In the genomic region with DNA sequence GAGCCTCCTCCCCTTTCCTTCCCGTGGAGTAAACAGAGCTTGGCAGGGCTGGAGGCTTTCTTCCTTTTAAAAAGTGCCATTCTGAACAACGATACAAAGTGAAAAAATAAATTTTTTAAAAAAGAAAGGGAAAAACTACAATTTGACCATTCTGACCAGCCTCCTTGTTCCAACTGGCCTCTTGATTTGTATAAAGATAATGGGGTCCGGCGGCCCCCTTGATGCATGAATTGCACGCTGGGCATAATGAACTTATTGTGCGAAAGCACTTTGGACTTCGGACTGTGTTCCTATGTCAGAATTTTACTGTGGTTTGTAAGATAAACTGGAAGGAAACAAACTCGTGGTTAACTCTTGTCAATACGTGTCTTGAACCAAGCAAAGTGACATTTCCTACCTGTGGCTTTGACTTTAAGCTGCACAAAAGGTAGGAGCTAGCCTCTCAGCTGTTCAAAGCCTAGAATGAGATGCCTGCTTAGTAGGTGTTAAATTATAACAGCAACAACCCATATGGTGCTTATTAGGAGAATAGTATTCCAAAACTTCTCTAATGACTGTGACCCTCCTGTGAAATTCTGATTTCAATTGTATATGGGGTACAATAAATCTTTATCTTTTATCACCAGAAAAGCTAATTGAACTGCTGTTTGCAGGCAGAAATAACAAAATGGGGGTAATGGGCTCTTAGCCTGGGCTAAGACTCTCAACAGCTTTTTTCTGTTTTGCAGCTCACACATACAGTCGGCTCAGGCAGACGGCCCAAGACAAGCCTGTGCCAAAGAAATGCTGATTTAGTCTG, we compare ENCODE assay signal across 8 cellular contexts. TPM values are rescaled to one million over a fixed set of nuclear protein-coding genes. Genes with fewer than 3 reads are reported as not detected.
DNase-seq lines count a peak whose midpoint lies in the region; ATAC-seq and TF ChIP-seq lines count a peak whose summit lies in the region.

No MANE protein-coding gene starts in this region.

- H3K27ac Mint-ChIP-seq in T-cell (peak overlapping the region; percentile 90 to 91), nephron (peak overlapping the region; percentile 84 to 94 (median 94))

- POLR2A ChIA-PET in T-cell (lab: Charles Lee), result interaction anchor here (0.5 to 4.2 kb wide), 15 partner anchors 8 to 483 kb away, joined by 3 to 117 read pairs (median 4); partner anchors contain the start of gene IRF2BP2 (in 1 of the 2)

- DNase-seq in NCI-H2029 treated with DMSO at 0.1 percent for 48 hours (lab: John Stamatoyannopoulos, UW) (peak; percentile 50), NCI-H2029 (lab: John Stamatoyannopoulos, UW) (no peak), T-cell (peak in 13 of 34 experiments; percentile 2 to 48 (median 22)), erythroblast (lab: John Stamatoyannopoulos, UW) (peak; percentile 77 to 85), DMS153 (lab: John Stamatoyannopoulos, UW) (no peak)

- H3K9me3 Mint-ChIP-seq in T-cell (no peaks in the 10 kb centered on the region), nephron (peaks cover 3% of the 10 kb centered on the region)

- CTCF ChIA-PET in T-cell (lab: Charles Lee), result interaction anchor here (0.6 to 5.8 kb wide), 7 partner anchors 11 to 483 kb away, joined by 3 to 55 read pairs (median 5); partner anchors contain the start of gene IRF2BP2 (in 1 of the 2)

- no peak for TF ChIP-seq POLR2A in erythroblast (IDR thresholded peaks at IDR 0.05; ENCODE audit: low read length)

- no peak for TF ChIP-seq CTCF in nephron (IDR thresholded peaks at IDR 0.05; ENCODE audit: unreplicated experiment in 3 of 3)

- no peaks in the 10 kb centered on the region for H3K27me3 Mint-ChIP-seq in T-cell
- H3K27me3 Mint-ChIP-seq in nephron (ENCODE audit: low read depth), result no peaks in the 10 kb centered on the region

- ATAC-seq in HG03439 (IDR thresholded peaks at IDR 0.05; ENCODE audit: unreplicated experiment) (peak; percentile 9), T-cell (replicated peaks in 1 of 4) (peak; percentile 44 to 53 (median 45)), HG03378 (IDR thresholded peaks at IDR 0.05; ENCODE audit: unreplicated experiment) (no peak)

- H3K4me1 Mint-ChIP-seq in T-cell (peaks cover 51 to 65% (median 65%) of the 10 kb centered on the region in 3 donors), nephron (peaks cover 58% of the 10 kb centered on the region)

- H3K36me3 Mint-ChIP-seq in T-cell (peaks cover 16% of the 10 kb centered on the region), nephron (ENCODE audit: low read depth) (peaks cover 24% of the 10 kb centered on the region)

- H3K4me3 Mint-ChIP-seq in T-cell (peak overlapping the region; percentile 80 to 94 (median 82)), nephron (peak overlapping the region; percentile 81 to 84 (median 82))

RNA-seq across cellular contexts. Expression of gene IRF2BP2, which starts 9.4 kb away (rescaled TPM):
- 100 to 1,000 TPM; 141 to 406 (median 163) TPM for total RNA-seq in T-cell

Comparison
In these comparisons a context has a peak if more than half of its experiments do, and no peak if none do; other contexts are left out.
1. DNase-seq: peak in NCI-H2029 treated with DMSO at 0.1 percent for 48 hours (single experiment) and erythroblast (2 of 2); none in NCI-H2029 (single experiment) and DMS153 (single experiment).